ENCODE assay signal across 8 cellular contexts in genomic region chr2:37652199-37652640, GRCh38. TPM values are rescaled to one million over a fixed set of nuclear protein-coding genes. Genes with fewer than 3 reads are reported as not detected.
DNase-seq lines count a peak whose midpoint lies in the region; ATAC-seq and TF ChIP-seq lines count a peak whose summit lies in the region.

No MANE protein-coding gene starts in this region.

- H3K27me3 Mint-ChIP-seq in activated T-cell treated with anti-CD3 and anti-CD28 coated beads, Interleukin-2, amount 50 U/mL, for 72 hours (ENCODE audit: low read depth), result no peaks in the 10 kb centered on the region
- H3K27me3 Mint-ChIP-seq in WTC11 (ENCODE audit: low read depth) (peaks cover 21% of the 10 kb centered on the region), type B pancreatic cell (no peaks in the 10 kb centered on the region)

- CTCF ChIA-PET in WTC11 (lab: Charles Lee), result interaction anchor here (0.7 to 1.0 kb wide), 2 partner anchors 237 to 1292 kb away, joined by 5 to 7 read pairs; no protein-coding TSS in a partner anchor

- H3K27ac Mint-ChIP-seq in activated T-cell treated with anti-CD3 and anti-CD28 coated beads, Interleukin-2, amount 50 U/mL, for 72 hours, result peak overlapping the region; percentile 44
- peak overlapping the region; percentile 79; the same call in 1 of the 2 replicates for H3K27ac Mint-ChIP-seq in WTC11
- H3K27ac Mint-ChIP-seq in type B pancreatic cell, result peak overlapping the region; percentile 46

- H3K4me3 Mint-ChIP-seq in activated T-cell treated with anti-CD3 and anti-CD28 coated beads, Interleukin-2, amount 50 U/mL, for 72 hours, result peak overlapping the region in 1 of 2 donors; percentile 9
- no peak overlapping the region for H3K4me3 Mint-ChIP-seq in WTC11
- H3K4me3 Mint-ChIP-seq in type B pancreatic cell, result no peak overlapping the region

- H3K36me3 Mint-ChIP-seq in activated T-cell treated with anti-CD3 and anti-CD28 coated beads, Interleukin-2, amount 50 U/mL, for 72 hours (ENCODE audit: insufficient read depth in 2 of 2), result peaks cover 6 to 17% of the 10 kb centered on the region in 2 donors
- H3K36me3 Mint-ChIP-seq in WTC11, result peaks cover 25% of the 10 kb centered on the region
- H3K36me3 Mint-ChIP-seq in type B pancreatic cell, result peaks cover 43% of the 10 kb centered on the region

- TF ChIP-seq CTCF in WTC11 (IDR thresholded peaks at IDR 0.05) (no peak), type B pancreatic cell (conservative IDR thresholded peaks at IDR 0.05) (no peak)

- H3K4me1 Mint-ChIP-seq in activated T-cell treated with anti-CD3 and anti-CD28 coated beads, Interleukin-2, amount 50 U/mL, for 72 hours (ENCODE audit: low read depth), result peaks cover 91% of the 10 kb centered on the region
- peaks cover 68% of the 10 kb centered on the region for H3K4me1 Mint-ChIP-seq in WTC11
- H3K4me1 Mint-ChIP-seq in type B pancreatic cell (ENCODE audit: unreplicated experiment), result peaks cover 54% of the 10 kb centered on the region

- DNase-seq in activated T-cell treated with anti-CD3 and anti-CD28 coated beads, Interleukin-2, amount 50 U/mL, for 72 hours, result no peak
- DNase-seq in activated T-cell treated with anti-CD3 and anti-CD28 coated beads for 4 hours (no peak), WTC11 (ENCODE audit: low spot score) (no peak), glomerular visceral epithelial cell (ENCODE audit: extremely low spot score) (peak; percentile 95), type B pancreatic cell (ENCODE audit: extremely low spot score, unreplicated experiment) (no peak), T-helper 2 cell (no peak), activated gamma-delta T cell treated with Interleukin-2 at 50 U/mL for 16 hours (no peak)

- H3K9me3 Mint-ChIP-seq in activated T-cell treated with anti-CD3 and anti-CD28 coated beads, Interleukin-2, amount 50 U/mL, for 72 hours, result peaks cover 0 to 1% of the 10 kb centered on the region in 2 donors
- H3K9me3 Mint-ChIP-seq in WTC11 (peaks cover 12% of the 10 kb centered on the region), type B pancreatic cell (peaks cover 3% of the 10 kb centered on the region)

- ATAC-seq in activated T-cell treated with anti-CD3 and anti-CD28 coated beads, Interleukin-2, amount 50 U/mL, for 72 hours (replicated peaks in 1 of 2), result peak; percentile 16 to 42
- ATAC-seq in WTC11 (no peak), HG02571 (IDR thresholded peaks at IDR 0.05; ENCODE audit: unreplicated experiment) (no peak)

- POLR2A ChIA-PET in WTC11 (lab: Charles Lee), result interaction anchor here (0.7 kb wide), 1 partner anchor 42 kb away, joined by 5 read pairs; no protein-coding TSS in a partner anchor

TF ChIP-seq in WTC11, 78 proteins besides CTCF, POLR2A, EP300 and RAD21:
- TF ChIP-seq CREB1 (CRISPR knock-in tag; IDR thresholded peaks at IDR 0.05) (no peak), NFE2L1 (CRISPR knock-in tag; IDR thresholded peaks at IDR 0.05) (no peak), OVOL2 (CRISPR knock-in tag; IDR thresholded peaks at IDR 0.05; ENCODE audit: borderline replicate concordance) (no peak), JUN (CRISPR knock-in tag; IDR thresholded peaks at IDR 0.05) (no peak), ZNF671 (CRISPR knock-in tag; IDR thresholded peaks at IDR 0.05) (no peak), NFYB (CRISPR knock-in tag; conservative IDR thresholded peaks at IDR 0.05; ENCODE audit: low read depth) (no peak), IRF2 (CRISPR knock-in tag; IDR thresholded peaks at IDR 0.05; ENCODE audit: borderline replicate concordance, low read depth) (no peak), ZNF138 (CRISPR knock-in tag; conservative IDR thresholded peaks at IDR 0.05) (no peak), NR3C1 (CRISPR knock-in tag; conservative IDR thresholded peaks at IDR 0.05; ENCODE audit: low read depth) (no peak), HMGXB4 (CRISPR knock-in tag; IDR thresholded peaks at IDR 0.05) (no peak), SMAD4 (CRISPR knock-in tag; IDR thresholded peaks at IDR 0.05) (no peak), ZNF121 (CRISPR knock-in tag; IDR thresholded peaks at IDR 0.05) (no peak), SMAD3 (CRISPR knock-in tag; IDR thresholded peaks at IDR 0.05; ENCODE audit: borderline replicate concordance) (no peak), IRF1 (CRISPR knock-in tag; IDR thresholded peaks at IDR 0.05) (no peak), ATF1 (CRISPR knock-in tag; IDR thresholded peaks at IDR 0.05) (no peak), PRDM15 (CRISPR knock-in tag; IDR thresholded peaks at IDR 0.05) (no peak), GABPB1 (CRISPR knock-in tag; IDR thresholded peaks at IDR 0.05) (no peak), ZNF219 (CRISPR knock-in tag; IDR thresholded peaks at IDR 0.05; ENCODE audit: borderline replicate concordance) (no peak)
- TF ChIP-seq, protein P1, sequence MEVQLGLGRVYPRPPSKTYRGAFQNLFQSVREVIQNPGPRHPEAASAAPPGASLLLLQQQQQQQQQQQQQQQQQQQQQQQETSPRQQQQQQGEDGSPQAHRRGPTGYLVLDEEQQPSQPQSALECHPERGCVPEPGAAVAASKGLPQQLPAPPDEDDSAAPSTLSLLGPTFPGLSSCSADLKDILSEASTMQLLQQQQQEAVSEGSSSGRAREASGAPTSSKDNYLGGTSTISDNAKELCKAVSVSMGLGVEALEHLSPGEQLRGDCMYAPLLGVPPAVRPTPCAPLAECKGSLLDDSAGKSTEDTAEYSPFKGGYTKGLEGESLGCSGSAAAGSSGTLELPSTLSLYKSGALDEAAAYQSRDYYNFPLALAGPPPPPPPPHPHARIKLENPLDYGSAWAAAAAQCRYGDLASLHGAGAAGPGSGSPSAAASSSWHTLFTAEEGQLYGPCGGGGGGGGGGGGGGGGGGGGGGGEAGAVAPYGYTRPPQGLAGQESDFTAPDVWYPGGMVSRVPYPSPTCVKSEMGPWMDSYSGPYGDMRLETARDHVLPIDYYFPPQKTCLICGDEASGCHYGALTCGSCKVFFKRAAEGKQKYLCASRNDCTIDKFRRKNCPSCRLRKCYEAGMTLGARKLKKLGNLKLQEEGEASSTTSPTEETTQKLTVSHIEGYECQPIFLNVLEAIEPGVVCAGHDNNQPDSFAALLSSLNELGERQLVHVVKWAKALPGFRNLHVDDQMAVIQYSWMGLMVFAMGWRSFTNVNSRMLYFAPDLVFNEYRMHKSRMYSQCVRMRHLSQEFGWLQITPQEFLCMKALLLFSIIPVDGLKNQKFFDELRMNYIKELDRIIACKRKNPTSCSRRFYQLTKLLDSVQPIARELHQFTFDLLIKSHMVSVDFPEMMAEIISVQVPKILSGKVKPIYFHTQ (CRISPR knock-in tag; IDR thresholded peaks at IDR 0.05), result no peak
- TF ChIP-seq, protein P2, sequence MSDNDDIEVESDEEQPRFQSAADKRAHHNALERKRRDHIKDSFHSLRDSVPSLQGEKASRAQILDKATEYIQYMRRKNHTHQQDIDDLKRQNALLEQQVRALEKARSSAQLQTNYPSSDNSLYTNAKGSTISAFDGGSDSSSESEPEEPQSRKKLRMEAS (CRISPR knock-in tag; IDR thresholded peaks at IDR 0.05), result no peak
TF ChIP-seq in WTC11: peak in this region for 0.

RNA-seq across cellular contexts. Expression of gene CDC42EP3, which starts 19.2 kb away (rescaled TPM):
- total RNA-seq in activated T-cell treated with anti-CD3 and anti-CD28 coated beads, Interleukin-2, amount 50 U/mL, for 72 hours, result 10 to 100 TPM; 27.0 to 28.9 TPM
- total RNA-seq in WTC11 (2021), result 21.2 to 31.5 TPM (median 21.8 TPM) in 3 replicates
- 43.7 and 65.4 TPM in 2 replicates for total RNA-seq in type B pancreatic cell (ENCODE audit: low replicate concordance)

Comparison
In these comparisons a context has a peak if more than half of its experiments do, and no peak if none do; other contexts are left out.
1. ATAC-seq: peak in activated T-cell treated with anti-CD3 and anti-CD28 coated beads, Interleukin-2, amount 50 U/mL, for 72 hours (2 of 2); none in WTC11 (single experiment) and HG02571 (single experiment).
2. Peak in every context shown above with its lines, with median percentiles within 50 percentile points of each other: H3K27ac Mint-ChIP-seq.